ENCODE assay signal across 8 cellular contexts in genomic region chr1:205632374-205633169, GRCh38. TPM values are rescaled to one million over a fixed set of nuclear protein-coding genes. Genes with fewer than 3 reads are reported as not detected.
DNase-seq lines count a peak whose midpoint lies in the region; ATAC-seq and TF ChIP-seq lines count a peak whose summit lies in the region.

No MANE protein-coding gene starts in this region.

- H3K9me3 ChIP-seq in AG04450 (ENCODE audit: control insufficient read depth, insufficient read depth, low read length) = no peaks in the 10 kb centered on the region; the same call in 1 of the 2 replicates

- CTCF ChIA-PET in AG04450 (lab: Charles Lee) = interaction anchor here (0.5 to 5.2 kb wide), 17 partner anchors 9 to 147 kb away, joined by 3 to 100 read pairs (median 6); no protein-coding TSS in a partner anchor

- H3K4me3 Mint-ChIP-seq in naive B cell = peak overlapping the region; percentile 78 to 93 (median 90)

- H3K9me3 Mint-ChIP-seq in naive B cell = no peaks in the 10 kb centered on the region

- DNase-seq in AG04450 (ENCODE audit: low read depth, low spot score) (no peak), LNCaP clone FGC (ENCODE audit: low read depth) (no peak), naive B cell (no peak), NCI-H187 (lab: John Stamatoyannopoulos, UW) (no peak), mucosa of gallbladder (ENCODE audit: low spot score) (no peak), NCI-H1417 (lab: John Stamatoyannopoulos, UW) (no peak)
- no peak for DNase-seq in stimulated activated CD4-positive, alpha-beta T cell treated with anti-CD3 and anti-CD28 coated beads, Interleukin-4, amount 100 ng/mL, for 24 hours

- no peaks in the 10 kb centered on the region for H3K36me3 Mint-ChIP-seq in naive B cell

- TF ChIP-seq CTCF in AG04450 (IDR thresholded peaks at IDR 0.05; ENCODE audit: low read depth, low read length) (no peak), LNCaP clone FGC (IDR thresholded peaks at IDR 0.05; ENCODE audit: control insufficient read depth, extremely low read depth, insufficient read depth) (no peak)

- no peak for ATAC-seq in naive B cell (ENCODE audit: low read depth in 2 of 2)

- H3K27ac ChIP-seq in AG04450 (ENCODE audit: low read depth, low read length) (peak overlapping the region; percentile 85), cingulate gyrus (ENCODE audit: low read depth, low read length) (peak overlapping the region; percentile 90)

- POLR2A ChIA-PET in AG04450 (lab: Yijun Ruan, JAX) = interaction anchor here (0.7 to 1.8 kb wide), 12 partner anchors 10 to 116 kb away, joined by 3 to 10 read pairs (median 4); no protein-coding TSS in a partner anchor

- H3K27me3 ChIP-seq in AG04450 (ENCODE audit: control insufficient read depth, insufficient read depth, low read length) = no peaks in the 10 kb centered on the region

- H3K4me3 ChIP-seq in AG04450 (ENCODE audit: low read depth, low read length) (peak overlapping the region; percentile 79), LNCaP clone FGC (ENCODE audit: low read depth, low read length) (peak overlapping the region; percentile 82)

- H3K27me3 Mint-ChIP-seq in naive B cell = no peaks in the 10 kb centered on the region

- peaks cover 3 to 40% (median 29%) of the 10 kb centered on the region in 3 donors for H3K4me1 Mint-ChIP-seq in naive B cell

- H3K27ac Mint-ChIP-seq in naive B cell = peak overlapping the region; percentile 88 to 97 (median 89)

RNA-seq across cellular contexts. Expression of gene ELK4, which starts 0.8 kb away (rescaled TPM):
- polyA plus RNA-seq in AG04450 (2011; rRNA removed) (8.3 and 8.6 TPM in 2 replicates), naive B cell (ENCODE audit: low read depth in 6 of 6) (10 to 100 TPM in 1 of 6 donors, 1 to 10 TPM in 5; 4.8 to 10.2 (median 6.0) TPM)
- 15.4 and 20.2 TPM in 2 replicates for polyA minus RNA-seq in AG04450 (2011; rRNA and poly(A)+ RNA removed)
- 74.8 TPM for total RNA-seq in mucosa of gallbladder

RNA-seq across cellular contexts. Expression of gene SLC45A3, which starts 47.7 kb away (rescaled TPM):
- polyA plus RNA-seq in AG04450 (2011; rRNA removed) (1.7 and 1.8 TPM in 2 replicates), naive B cell (ENCODE audit: low read depth in 6 of 6) (1 to 10 TPM in 5 of 6 donors, under 1 TPM in 1; 0.96 to 5.4 (median 4.0) TPM)
- polyA minus RNA-seq in AG04450 (2011; rRNA and poly(A)+ RNA removed) = 0.91 and 1.5 TPM in 2 replicates
- total RNA-seq in mucosa of gallbladder = 13.6 TPM
